In the genomic region with DNA sequence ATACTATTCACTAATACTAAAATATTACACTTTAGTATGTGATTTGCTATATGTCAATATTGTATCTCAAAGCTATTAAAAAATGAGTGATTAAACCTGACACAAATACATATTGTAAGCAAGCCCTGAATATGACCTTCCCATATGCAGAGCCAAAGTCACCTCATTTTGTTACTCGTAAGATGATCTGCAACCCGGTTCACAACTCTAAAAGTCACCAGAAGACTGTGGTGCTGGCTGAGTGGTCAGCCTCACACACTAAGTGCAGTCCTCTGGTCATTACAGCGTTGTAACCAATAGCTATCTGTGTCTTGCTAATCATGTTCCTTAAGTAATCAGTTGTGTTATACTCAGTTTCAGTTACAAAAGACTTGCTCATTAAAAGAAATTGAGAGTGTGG, we compare ENCODE assay signal across 9 cellular contexts.
"Had no signal": no experiment of that assay in that cellular context is flagged by ENCODE, and none has a peak within 500 bp of the region (broad histone marks: within the 10 kb centered on the region; RNA-seq: fewer than 3 reads in every experiment).

No MANE protein-coding gene starts in this region.

- DNase-seq: GM23248, GOT3, H9, HCEC 1CT, KBM-7 had no signal

- H2AFZ ChIP-seq: GM23248 had no signal

- H3K27me3 Mint-ChIP-seq: IgD-negative memory B cell had no signal

- H3K4me3 Mint-ChIP-seq: H9 had no signal

- H3K9me3 Mint-ChIP-seq: H9, IgD-negative memory B cell had no signal

- H3K27ac ChIP-seq: GM23248, KMS-11 had no signal

- FAIRE-seq: H54, HepG2 had no signal

- H3K4me1 Mint-ChIP-seq: IgD-negative memory B cell had no signal

- H3K27ac Mint-ChIP-seq: H9, IgD-negative memory B cell had no signal

- H3K9ac ChIP-seq: GM23248, KMS-11 had no signal

- H3K4me3 ChIP-seq: GM23248 had no signal

- ATAC-seq: HepG2 had no signal

- H3K4me2 ChIP-seq: KMS-11 had no signal
